In genomic region chr1:156706647-156707008, GRCh38 we compare ENCODE assay signal across 8 cellular contexts. TPM values are rescaled to one million over a fixed set of nuclear protein-coding genes. Genes with fewer than 3 reads are reported as not detected.
A peak's percentile ranks its signal among the peaks of the same experiment; 100 is the strongest.
DNase-seq lines count a peak whose midpoint lies in the region; ATAC-seq and TF ChIP-seq lines count a peak whose summit lies in the region.

No MANE protein-coding gene starts in this region.

- peaks cover 15% of the 10 kb centered on the region for H3K4me1 Mint-ChIP-seq in memory B cell

- no peaks in the 10 kb centered on the region for H3K36me3 ChIP-seq in BLaER1
- no peaks in the 10 kb centered on the region for H3K36me3 ChIP-seq in urinary bladder (ENCODE audit: insufficient read depth)

- no peaks in the 10 kb centered on the region for H3K9me3 ChIP-seq in BLaER1

- no peaks in the 10 kb centered on the region for H3K36me3 Mint-ChIP-seq in memory B cell

- no peaks in the 10 kb centered on the region; the same call in none of the 2 replicates for H4K20me1 ChIP-seq in BLaER1

- no peaks in the 10 kb centered on the region for H3K9me3 Mint-ChIP-seq in memory B cell

- peak overlapping the region; percentile 77 for H3K9ac ChIP-seq in BLaER1

- peak overlapping the region; percentile 67 for H3K27ac Mint-ChIP-seq in memory B cell

- H3K27me3 Mint-ChIP-seq in memory B cell = peaks cover 10% of the 10 kb centered on the region

- peak overlapping the region; percentile 99 for H3K4me2 ChIP-seq in BLaER1

- H3K27me3 ChIP-seq in BLaER1 = peaks cover 38% of the 10 kb centered on the region

- WGBS in urinary bladder = 2% methylated on average over 24 of the region's 24 CpGs

- H3K27ac ChIP-seq in BLaER1 (peak overlapping the region; percentile 81), coronary artery (peak overlapping the region; percentile 81 to 89), urinary bladder (ENCODE audit: low read depth) (peak overlapping the region; percentile 27)

- H3K4me3 Mint-ChIP-seq in memory B cell = peak overlapping the region; percentile 93

- ATAC-seq in memory B cell (ENCODE audit: low read depth) = peak; percentile 8

- DNase-seq in NCI-H2171 treated with DMSO at 0.1 percent for 48 hours (lab: John Stamatoyannopoulos, UW) (peak; percentile 72), coronary artery (ENCODE audit: low spot score) (no peak), memory B cell (ENCODE audit: low spot score in 2 of 2) (no peak), DMS153 treated with DMSO at 0.1 percent for 48 hours (lab: John Stamatoyannopoulos, UW; ENCODE audit: unreplicated experiment) (no peak), dermis blood vessel endothelial cell (no peak), NCI-H774 (lab: John Stamatoyannopoulos, UW) (no peak)

- peaks cover 36% of the 10 kb centered on the region for H3K4me1 ChIP-seq in BLaER1
- no peaks in the 10 kb centered on the region for H3K4me1 ChIP-seq in urinary bladder (ENCODE audit: insufficient read depth)

- TF ChIP-seq CTCF in coronary artery (IDR thresholded peaks at IDR 0.05) = no peak

- H3K4me3 ChIP-seq in BLaER1 (peak overlapping the region; percentile 69), coronary artery (peak overlapping the region; percentile 71), urinary bladder (ENCODE audit: low read depth, low read length) (peak overlapping the region; percentile 35)

RNA-seq across cellular contexts. Expression of gene CRABP2, which starts 1.2 kb away (rescaled TPM):
- total RNA-seq in urinary bladder = 37.9 TPM
- 25.3 TPM for polyA plus RNA-seq in urinary bladder
- 0.34 TPM in 1 of 2 replicates, not detected in the other for total RNA-seq in dermis blood vessel endothelial cell

RNA-seq across cellular contexts. Expression of gene METTL25B, which starts 21.6 kb away (rescaled TPM):
- total RNA-seq in urinary bladder (11.4 TPM), dermis blood vessel endothelial cell (11.8 and 13.3 TPM in 2 replicates)
- 32.6 TPM for polyA plus RNA-seq in urinary bladder

RNA-seq across cellular contexts. Expression of gene ISG20L2, which starts 21.9 kb away (rescaled TPM):
- total RNA-seq in urinary bladder = 12.5 TPM
- polyA plus RNA-seq in urinary bladder = 22.8 TPM
- total RNA-seq in dermis blood vessel endothelial cell = 8.7 and 11.7 TPM in 2 replicates

RNA-seq across cellular contexts. Expression of gene NES, which starts 29.4 kb away (rescaled TPM):
- total RNA-seq in urinary bladder = 35.7 TPM
- 38.2 TPM for polyA plus RNA-seq in urinary bladder
- total RNA-seq in dermis blood vessel endothelial cell = 65.6 and 78.8 TPM in 2 replicates

RNA-seq across cellular contexts. Expression of gene MRPL24, which starts 34.3 kb away (rescaled TPM):
- total RNA-seq in urinary bladder = 25.8 TPM
- 115 TPM for polyA plus RNA-seq in urinary bladder
- total RNA-seq in dermis blood vessel endothelial cell = 31.0 and 34.7 TPM in 2 replicates

Comparison
In these comparisons a context has a peak if more than half of its experiments do, and no peak if none do; other contexts are left out.
1. H3K27ac ChIP-seq: peak in every context shown above with its lines; median percentile 85 in coronary artery; 81 in BLaER1; 27 in urinary bladder.
2. RNA of gene CRABP2, which starts 1.2 kb away (total RNA-seq): 37.9 TPM in urinary bladder (single experiment); 0.34 TPM in dermis blood vessel endothelial cell; every median in the first group is over 10 times any median in the second.
3. Peak in every context shown above with its lines, with median percentiles within 50 percentile points of each other: H3K4me3 ChIP-seq.